In the genomic region with DNA sequence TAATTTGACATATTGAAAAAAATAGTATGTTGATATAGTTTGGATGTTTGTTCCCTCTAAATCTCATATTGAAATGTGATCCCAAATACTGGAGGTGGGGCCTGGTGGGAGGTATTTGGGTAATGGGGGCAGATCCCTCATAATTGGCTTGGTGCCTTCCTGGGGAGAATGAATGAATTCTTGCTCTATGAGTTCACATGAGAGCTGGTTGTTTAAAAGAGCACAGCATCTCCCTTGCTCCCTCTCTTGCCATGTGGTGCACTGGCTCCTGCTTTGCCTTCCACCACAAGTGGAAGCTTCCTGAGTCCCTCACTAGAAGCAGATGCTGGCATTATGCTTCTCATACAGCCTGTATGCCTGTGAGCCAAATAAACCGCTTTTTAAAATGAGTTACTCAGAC, we compare ENCODE assay signal across 18 cellular contexts.
DNase-seq lines count a peak whose midpoint lies in the region; ATAC-seq and TF ChIP-seq lines count a peak whose summit lies in the region.
"Had no signal": no experiment of that assay in that cellular context is flagged by ENCODE, and none has a peak within 500 bp of the region (broad histone marks: within the 10 kb centered on the region; RNA-seq: fewer than 3 reads in every experiment).

No MANE protein-coding gene starts in this region.

- H3K27ac Mint-ChIP-seq in natural killer cell: no peak overlapping the region
- H3K27ac Mint-ChIP-seq: activated CD4-positive, alpha-beta T cell treated with anti-CD3 and anti-CD28 coated beads for 36 hours had no signal

- H3K27me3 Mint-ChIP-seq in natural killer cell (ENCODE audit: low read depth in 2 of 2): no peaks in the 10 kb centered on the region
- H3K27me3 Mint-ChIP-seq: activated CD4-positive, alpha-beta T cell treated with anti-CD3 and anti-CD28 coated beads for 36 hours had no signal

- no peaks in the 10 kb centered on the region for H3K36me3 Mint-ChIP-seq in natural killer cell

- intact Hi-C loops in natural killer cell (cut with micrococcal nuclease): no loop called here

- ATAC-seq in natural killer cell: no peak
- ATAC-seq: activated CD4-positive, alpha-beta T cell treated with anti-CD3 and anti-CD28 coated beads for 36 hours; left lobe of liver had no signal

- TF ChIP-seq CTCF in HFF-Myc (IDR thresholded peaks at IDR 0.05; ENCODE audit: low read depth, low read length, missing control alignments) (no peak), cardiac fibroblast (IDR thresholded peaks at IDR 0.05; ENCODE audit: low read depth, low read length) (no peak), natural killer cell (IDR thresholded peaks at IDR 0.05) (no peak)

- no peak overlapping the region for H3K4me3 Mint-ChIP-seq in natural killer cell
- H3K4me3 Mint-ChIP-seq: activated CD4-positive, alpha-beta T cell treated with anti-CD3 and anti-CD28 coated beads for 36 hours had no signal

- no peaks in the 10 kb centered on the region for H3K4me1 Mint-ChIP-seq in natural killer cell
- H3K4me1 Mint-ChIP-seq: activated CD4-positive, alpha-beta T cell treated with anti-CD3 and anti-CD28 coated beads for 36 hours had no signal

- peaks cover 0 to 2% of the 10 kb centered on the region in 2 donors for H3K9me3 Mint-ChIP-seq in natural killer cell

- H3K4me3 ChIP-seq in HFF-Myc (replicated peaks; ENCODE audit: low read depth, low read length): no peak overlapping the region
- H3K4me3 ChIP-seq in cardiac fibroblast (replicated peaks in 1 of 2; ENCODE audit: low read depth in 2 of 2, low read length in 2 of 2): no peak overlapping the region
- H3K4me3 ChIP-seq: esophagus muscularis mucosa, skin epidermis, thoracic aorta had no signal

- DNase-seq in Daoy (ENCODE audit: low read depth) (peak; percentile 65), HFF-Myc (ENCODE audit: extremely low read depth, low read depth) (peak; percentile 83), cardiac fibroblast (ENCODE audit: low read depth in 2 of 2) (peak; percentile 29 to 59), islet precursor cell (peak; percentile 53), AML-193 (lab: John Stamatoyannopoulos, UW) (no peak), NOMO-1 (lab: John Stamatoyannopoulos, UW; ENCODE audit: unreplicated experiment in 2 of 2) (no peak), natural killer cell (no peak), GM19240 (ENCODE audit: insufficient read length, low spot score) (no peak)
- DNase-seq: activated CD4-positive, alpha-beta T cell treated with anti-CD3 and anti-CD28 coated beads for 36 hours; BE2C; hypothalamus; Karpas-422; NCI-H1417 treated with DMSO at 0.1 percent for 48 hours; SIG-M5 had no signal

Comparison
In these comparisons a context has a peak if more than half of its experiments do, and no peak if none do; other contexts are left out.
1. DNase-seq: peak in Daoy (single experiment), HFF-Myc (single experiment), cardiac fibroblast (2 of 2) and islet precursor cell (single experiment); none in AML-193 (0 of 2), NOMO-1 (0 of 2), natural killer cell (single experiment) and GM19240 (single experiment).